ENCODE assay signal across 27 cellular contexts in the genomic region with DNA sequence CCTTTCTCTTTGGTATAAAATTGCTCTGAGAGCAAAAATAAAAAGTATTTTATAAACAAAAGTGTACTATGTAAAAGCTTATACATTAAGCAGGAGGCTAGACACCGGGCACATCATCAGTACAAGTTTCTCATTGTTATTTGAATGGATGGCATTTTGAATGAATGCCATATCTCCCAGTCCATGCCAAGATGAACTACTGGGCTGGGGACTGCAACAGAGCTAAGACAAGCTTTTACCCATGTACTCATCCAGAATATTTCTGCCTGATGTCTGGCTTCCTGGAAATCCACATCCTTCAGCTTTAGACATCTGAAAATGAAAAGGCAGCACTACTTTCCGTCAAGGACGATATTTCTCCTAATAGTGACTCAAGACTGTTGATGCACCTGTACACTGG.
DNase-seq lines count a peak whose midpoint lies in the region; ATAC-seq lines count a peak whose summit lies in the region.
"Had no signal": no experiment of that assay in that cellular context is flagged by ENCODE, and none has a peak within 500 bp of the region (broad histone marks: within the 10 kb centered on the region; RNA-seq: fewer than 3 reads in every experiment).

No MANE protein-coding gene starts in this region.

- H3K36me3 Mint-ChIP-seq in activated naive CD8-positive, alpha-beta T cell treated with anti-CD3 and anti-CD28 coated beads, Interleukin-2, amount 50 U/mL, for 24 hours (ENCODE audit: low read depth) = no peaks in the 10 kb centered on the region
- H3K36me3 Mint-ChIP-seq: CD8-positive, alpha-beta T cell had no signal

- H3K27me3 Mint-ChIP-seq in activated naive CD8-positive, alpha-beta T cell treated with anti-CD3 and anti-CD28 coated beads, Interleukin-2, amount 50 U/mL, for 24 hours = no peaks in the 10 kb centered on the region
- H3K27me3 Mint-ChIP-seq: IgD-negative memory B cell had no signal

- peak overlapping the region; percentile 95 for H3K27ac ChIP-seq in angular gyrus (ENCODE audit: low read depth, low read length)
- H3K27ac ChIP-seq: A549, HL-60, KMS-11, PC-9, SJCRH30 had no signal

- peaks cover 18% of the 10 kb centered on the region for H3K9me3 Mint-ChIP-seq in activated naive CD8-positive, alpha-beta T cell treated with anti-CD3 and anti-CD28 coated beads, Interleukin-2, amount 50 U/mL, for 24 hours

- H3K4me1 Mint-ChIP-seq in activated naive CD8-positive, alpha-beta T cell treated with anti-CD3 and anti-CD28 coated beads, Interleukin-2, amount 50 U/mL, for 24 hours = no peaks in the 10 kb centered on the region
- H3K4me1 Mint-ChIP-seq: IgD-negative memory B cell had no signal

- no peak overlapping the region for H3K4me3 Mint-ChIP-seq in activated naive CD8-positive, alpha-beta T cell treated with anti-CD3 and anti-CD28 coated beads, Interleukin-2, amount 50 U/mL, for 24 hours
- H3K4me3 Mint-ChIP-seq: CD8-positive, alpha-beta T cell; IgD-negative memory B cell had no signal

- H3K27ac Mint-ChIP-seq in activated naive CD8-positive, alpha-beta T cell treated with anti-CD3 and anti-CD28 coated beads, Interleukin-2, amount 50 U/mL, for 24 hours = no peak overlapping the region
- H3K27ac Mint-ChIP-seq: CD8-positive, alpha-beta T cell; IgD-negative memory B cell had no signal

- DNase-seq in globus pallidus (ENCODE audit: low spot score) (peak; percentile 89), medulla oblongata (ENCODE audit: extremely low spot score) (peak; percentile 78), superior temporal gyrus (ENCODE audit: extremely low spot score) (peak; percentile 89), cerebellar nuclear complex (lab: John Stamatoyannopoulos, UW) (no peak)
- no peak for DNase-seq in activated naive CD8-positive, alpha-beta T cell treated with anti-CD3 and anti-CD28 coated beads, Interleukin-2, amount 50 U/mL, for 24 hours
- DNase-seq: AML-193; Caco-2; CD8-positive, alpha-beta T cell; DMS 273 treated with DMSO at 0.1 percent for 48 hours; DMS79; EL; GF-D8; MM.1S; NCI-H2029 treated with DMSO at 0.1 percent for 48 hours; NCI-H226; NCI-H510A; PC-9; SJCRH30 had no signal

- ATAC-seq in activated naive CD8-positive, alpha-beta T cell treated with anti-CD3 and anti-CD28 coated beads, Interleukin-2, amount 50 U/mL, for 24 hours = no peak
- ATAC-seq in GM18502 (IDR thresholded peaks at IDR 0.05; ENCODE audit: poor library complexity, unreplicated experiment) = no peak
- ATAC-seq: A549; CD8-positive, alpha-beta T cell; HCT116; Right ventricle myocardium inferior; SK-N-SH treated with all-trans-retinoic acid at 6 μM for 48 hours had no signal

Comparison
In these comparisons a context has a peak if more than half of its experiments do, and no peak if none do; other contexts are left out.
1. DNase-seq: peak in globus pallidus (single experiment), medulla oblongata (single experiment) and superior temporal gyrus (single experiment); none in activated naive CD8-positive, alpha-beta T cell treated with anti-CD3 and anti-CD28 coated beads, Interleukin-2, amount 50 U/mL, for 24 hours (single experiment) and cerebellar nuclear complex (0 of 2).